19 cellular contexts compared by ENCODE assay signal in genomic region chr21:45381036-45381787, GRCh38. TPM values are rescaled to one million over a fixed set of nuclear protein-coding genes. Genes with fewer than 3 reads are reported as not detected.
DNase-seq lines count a peak whose midpoint lies in the region; ATAC-seq and TF ChIP-seq lines count a peak whose summit lies in the region.
"Had no signal": no experiment of that assay in that cellular context is flagged by ENCODE, and none has a peak within 500 bp of the region (broad histone marks: within the 10 kb centered on the region; RNA-seq: fewer than 3 reads in every experiment).

No MANE protein-coding gene starts in this region.

- TF ChIP-seq CTCF in Caco-2 (IDR thresholded peaks at IDR 0.05; ENCODE audit: insufficient read depth in 1 of 2, low read depth in 1 of 2, low read length in 1 of 2, severe bottlenecking in 1 of 2, unreplicated experiment in 1 of 2) (no peak), RWPE2 (IDR thresholded peaks at IDR 0.05; ENCODE audit: poor library complexity, severe bottlenecking) (no peak), ovary (IDR thresholded peaks at IDR 0.05) (no peak), foreskin fibroblast (IDR thresholded peaks at IDR 0.05; ENCODE audit: low read depth, low read length) (no peak)

- TF ChIP-seq POLR2A in ovary (IDR thresholded peaks at IDR 0.05): no peak

- no TSS peak for BruUV-seq in Caco-2 (replicated peaks; lab: Mats Ljungman, UMichigan)

- POLR2A ChIA-PET in Caco-2 (lab: Charles Lee): interaction anchor here (1.2 kb wide), 1 partner anchor 22 kb away, joined by 3 read pairs; no protein-coding TSS in a partner anchor

- H3K9me3 ChIP-seq in Caco-2: 0 out of 2 replicates have a peak, but pooled peaks cover 8% of the 10 kb centered on the region
- H3K9me3 ChIP-seq in RWPE2 (ENCODE audit: severe bottlenecking): no peaks in the 10 kb centered on the region
- no peaks in the 10 kb centered on the region for H3K9me3 ChIP-seq in ovary
- H3K9me3 ChIP-seq: transverse colon had no signal

- peaks cover 9% of the 10 kb centered on the region for H3K36me3 Mint-ChIP-seq in Caco-2 (ENCODE audit: insufficient read depth, unreplicated experiment)
- H3K36me3 Mint-ChIP-seq in effector memory CD8-positive, alpha-beta T cell (ENCODE audit: insufficient read depth): peaks cover 6% of the 10 kb centered on the region
- H3K36me3 Mint-ChIP-seq: activated naive CD4-positive, alpha-beta T cell treated with anti-CD3 and anti-CD28 coated beads, Interleukin-2, amount 50 U/mL, for 72 hours had no signal

- H3K27me3 Mint-ChIP-seq in Caco-2 (ENCODE audit: insufficient read depth, unreplicated experiment): no peaks in the 10 kb centered on the region
- peaks cover 45 to 68% of the 10 kb centered on the region in 2 donors for H3K27me3 Mint-ChIP-seq in effector memory CD8-positive, alpha-beta T cell

- CTCF ChIA-PET in Caco-2 (lab: Charles Lee): no interaction called here

- H3K4me1 ChIP-seq in Caco-2 (peaks cover 17% of the 10 kb centered on the region), RWPE2 (ENCODE audit: insufficient read depth, poor library complexity, severe bottlenecking) (no peaks in the 10 kb centered on the region), ovary (ENCODE audit: insufficient read depth) (peaks cover 7% of the 10 kb centered on the region)

- peak in 1 of 2 experiments; percentile 38 for DNase-seq in Caco-2
- peak; percentile 47 for DNase-seq in RWPE2 (ENCODE audit: low spot score)
- peak; percentile 20 for DNase-seq in left ventricle myocardium superior
- peak in 4 of 5 donors; percentile 20 to 37 (median 28) for DNase-seq in ovary
- DNase-seq in effector memory CD8-positive, alpha-beta T cell: no peak
- DNase-seq in foreskin fibroblast: no peak
- DNase-seq in NCI-H128 (lab: John Stamatoyannopoulos, UW; ENCODE audit: unreplicated experiment): no peak
- DNase-seq in effector CD4-positive, alpha-beta T cell: no peak
- DNase-seq: activated T-cell treated with anti-CD3 and anti-CD28 coated beads, Interleukin-2, amount 50 U/mL, for 24 hours; cerebellar nuclear complex; Karpas-422; NCI-H187 treated with DMSO at 0.1 percent for 48 hours; NCI-H526; retina; stomach; transverse colon had no signal

- WGBS in ovary, 3 donors: 92 to 96% (median 93%) methylated on average over 24 of the region's 24 CpGs

- H3K27me3 ChIP-seq in Caco-2 (replicated peaks; ENCODE audit: control insufficient read depth, insufficient read depth, low read length): no peaks in the 10 kb centered on the region
- H3K27me3 ChIP-seq in RWPE2 (ENCODE audit: insufficient read depth, poor library complexity, severe bottlenecking): no peaks in the 10 kb centered on the region
- no peaks in the 10 kb centered on the region for H3K27me3 ChIP-seq in ovary

- peaks cover 16% of the 10 kb centered on the region for H3K4me1 Mint-ChIP-seq in Caco-2 (ENCODE audit: low read depth, unreplicated experiment)
- H3K4me1 Mint-ChIP-seq in effector memory CD8-positive, alpha-beta T cell (ENCODE audit: low read depth in 2 of 2): peaks cover 0 to 2% of the 10 kb centered on the region in 2 donors

- no peak for TF ChIP-seq EP300 in ovary (IDR thresholded peaks at IDR 0.05)

- peak overlapping the region; percentile 25 for H3K27ac Mint-ChIP-seq in Caco-2 (ENCODE audit: unreplicated experiment)
- no peak overlapping the region for H3K27ac Mint-ChIP-seq in effector memory CD8-positive, alpha-beta T cell
- H3K27ac Mint-ChIP-seq: activated naive CD4-positive, alpha-beta T cell treated with anti-CD3 and anti-CD28 coated beads, Interleukin-2, amount 50 U/mL, for 72 hours; activated T-cell treated with anti-CD3 and anti-CD28 coated beads, Interleukin-2, amount 50 U/mL, for 24 hours had no signal

- no peak overlapping the region for H3K4me3 ChIP-seq in Caco-2 (ENCODE audit: low read depth, low read length)
- H3K4me3 ChIP-seq in RWPE2 (ENCODE audit: severe bottlenecking): no peak overlapping the region
- no peak overlapping the region for H3K4me3 ChIP-seq in ovary
- H3K4me3 ChIP-seq in foreskin fibroblast (ENCODE audit: low read depth in 1 of 2, low read length in 2 of 2): no peak overlapping the region
- H3K4me3 ChIP-seq: lung, stomach, transverse colon had no signal

- H3K27ac ChIP-seq in RWPE2 (ENCODE audit: poor library complexity, severe bottlenecking): no peak overlapping the region
- H3K27ac ChIP-seq in ovary: no peak overlapping the region
- H3K27ac ChIP-seq: C4-2B, stomach, transverse colon had no signal

- peaks cover 11% of the 10 kb centered on the region for H3K9me3 Mint-ChIP-seq in Caco-2 (ENCODE audit: unreplicated experiment)
- H3K9me3 Mint-ChIP-seq in effector memory CD8-positive, alpha-beta T cell: no peaks in the 10 kb centered on the region
- H3K9me3 Mint-ChIP-seq: activated naive CD4-positive, alpha-beta T cell treated with anti-CD3 and anti-CD28 coated beads, Interleukin-2, amount 50 U/mL, for 72 hours; activated T-cell treated with anti-CD3 and anti-CD28 coated beads, Interleukin-2, amount 50 U/mL, for 24 hours had no signal

- ATAC-seq in RWPE2 (ENCODE audit: low read depth) (no peak), left ventricle myocardium superior (no peak)
- ATAC-seq in effector memory CD8-positive, alpha-beta T cell (replicated peaks): no peak
- ATAC-seq: activated naive CD4-positive, alpha-beta T cell treated with anti-CD3 and anti-CD28 coated beads, Interleukin-2, amount 50 U/mL, for 72 hours had no signal

- intact Hi-C loops in Caco-2 (cut with micrococcal nuclease; ENCODE audit: unreplicated experiment) (loop anchor here (10.0 kb wide), 1 partner anchor 54 kb away; no protein-coding TSS in a partner anchor), left ventricle myocardium superior (cut with micrococcal nuclease) (no loop called here), ovary (cut with DNase I) (loop anchor here in 2 of 4 donors (10.0 kb wide), 1 partner anchor 54 kb away; no protein-coding TSS in a partner anchor)

- H3K36me3 ChIP-seq in Caco-2 (ENCODE audit: control insufficient read depth, insufficient read depth, low read length) (no peaks in the 10 kb centered on the region), RWPE2 (ENCODE audit: low read depth) (no peaks in the 10 kb centered on the region), ovary (no peaks in the 10 kb centered on the region)
- H3K36me3 ChIP-seq: stomach, transverse colon had no signal

- H3K4me3 Mint-ChIP-seq in Caco-2 (ENCODE audit: unreplicated experiment): no peak overlapping the region
- H3K4me3 Mint-ChIP-seq in effector memory CD8-positive, alpha-beta T cell: no peak overlapping the region
- H3K4me3 Mint-ChIP-seq: activated T-cell treated with anti-CD3 and anti-CD28 coated beads, Interleukin-2, amount 50 U/mL, for 24 hours had no signal

RNA-seq across cellular contexts. Expression of gene COL18A1, which starts 23.8 kb away (rescaled TPM):
- 160 and 170 TPM in 2 replicates for total RNA-seq in Caco-2 (2022)
- 52.4 TPM for total RNA-seq in left ventricle myocardium superior
- 100 to 1,000 TPM; 141 to 353 (median 270) TPM for total RNA-seq in ovary
- polyA plus RNA-seq in ovary: 100 to 1,000 TPM in 1 of 2 donors, 10 to 100 TPM in 1; 11.1 to 201 TPM

Comparison
In these comparisons a context has a peak if more than half of its experiments do, and no peak if none do; other contexts are left out.
1. DNase-seq: peak in RWPE2 (single experiment), left ventricle myocardium superior (single experiment) and ovary (4 of 5); none in effector memory CD8-positive, alpha-beta T cell (0 of 3), foreskin fibroblast (0 of 2), NCI-H128 (single experiment) and effector CD4-positive, alpha-beta T cell (single experiment).